1 cellular context compared by ENCODE assay signal in the genomic region with DNA sequence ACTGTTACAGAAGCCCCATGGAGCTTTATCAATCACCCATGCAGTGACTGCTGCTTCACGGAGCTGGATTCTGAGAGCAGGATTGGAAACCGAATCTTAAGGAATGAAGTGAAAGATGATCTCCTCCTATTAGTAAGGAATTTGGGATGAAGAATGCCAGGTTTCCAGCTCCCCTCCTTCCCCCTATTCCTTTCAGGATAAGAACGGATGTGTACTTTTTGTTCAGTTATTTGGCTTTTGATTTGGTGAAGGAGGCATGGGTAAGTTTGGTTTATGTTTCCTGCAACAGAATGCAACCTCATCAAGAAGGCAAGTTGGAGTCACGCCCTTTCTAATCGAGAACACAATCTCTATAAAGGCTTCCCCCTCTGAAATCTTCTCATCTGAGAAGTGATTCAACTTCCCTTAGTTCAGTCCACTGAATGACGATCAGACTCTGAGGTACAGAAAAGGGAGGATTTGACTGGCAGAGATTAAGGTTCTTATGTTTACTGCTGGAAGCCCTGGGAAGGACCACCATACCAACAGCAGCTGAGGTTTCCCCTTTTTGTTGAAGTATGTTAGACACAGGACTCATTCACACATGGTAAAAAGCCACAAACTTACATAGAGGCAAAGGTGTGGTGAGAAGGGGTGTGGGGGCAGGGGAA.
TF ChIP-seq lines count a peak whose summit lies in the region.

No MANE protein-coding gene starts in this region.

TF ChIP-seq in SK-N-SH, 30 proteins besides CTCF, POLR2A, EP300 and RAD21 (continued from another document):
- TF ChIP-seq IRF3 (IDR thresholded peaks at IDR 0.05; ENCODE audit: low read depth, low read length) (no peak), ELF1 (IDR thresholded peaks at IDR 0.05) (no peak), SIN3A (IDR thresholded peaks at IDR 0.05; ENCODE audit: borderline replicate concordance, low read depth, low read length) (no peak), JUND (IDR thresholded peaks at IDR 0.05) (no peak)
TF ChIP-seq in SK-N-SH: peak in this region for 0.
